ENCODE assay signal across 2 cellular contexts in the genomic region with DNA sequence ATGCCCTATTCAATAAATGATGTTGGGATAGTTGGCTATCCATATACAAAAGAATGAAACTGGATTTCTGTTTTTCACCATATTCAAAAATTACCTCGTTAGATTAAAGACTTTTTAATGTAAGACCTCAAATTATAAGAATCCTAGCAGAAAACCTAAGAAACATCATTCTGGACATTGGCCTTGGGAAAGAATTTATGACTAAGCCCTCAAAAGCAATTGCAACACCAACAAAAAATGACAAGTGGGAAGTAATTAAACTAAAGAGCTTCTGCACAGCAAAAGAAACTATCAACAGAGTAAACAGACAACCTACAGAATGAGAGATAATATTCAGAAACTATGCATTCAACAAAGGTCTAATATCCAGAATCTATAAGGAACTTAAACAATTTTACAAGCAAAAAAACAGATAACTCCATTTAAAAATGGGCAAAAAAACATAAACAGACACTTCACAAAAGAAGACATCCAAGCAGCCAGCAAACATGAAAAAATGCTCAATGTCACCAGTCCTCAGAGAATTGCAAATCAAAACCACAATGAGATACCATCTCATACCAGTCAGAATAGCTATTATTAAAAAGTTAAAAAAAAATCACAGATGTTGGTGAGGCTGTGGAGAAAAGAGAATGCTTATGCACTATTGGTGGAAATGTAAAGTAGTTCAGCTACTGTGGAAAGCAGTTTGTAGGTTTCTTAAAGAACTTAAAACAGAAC.
TF ChIP-seq lines count a peak whose summit lies in the region.

No MANE protein-coding gene starts in this region.

TF ChIP-seq in SK-N-SH treated with all-trans-retinoic acid at 6 μM for 48 hours, 23 proteins besides CTCF, POLR2A, EP300 and RAD21 (continued from another document):
- TF ChIP-seq, protein P1, sequence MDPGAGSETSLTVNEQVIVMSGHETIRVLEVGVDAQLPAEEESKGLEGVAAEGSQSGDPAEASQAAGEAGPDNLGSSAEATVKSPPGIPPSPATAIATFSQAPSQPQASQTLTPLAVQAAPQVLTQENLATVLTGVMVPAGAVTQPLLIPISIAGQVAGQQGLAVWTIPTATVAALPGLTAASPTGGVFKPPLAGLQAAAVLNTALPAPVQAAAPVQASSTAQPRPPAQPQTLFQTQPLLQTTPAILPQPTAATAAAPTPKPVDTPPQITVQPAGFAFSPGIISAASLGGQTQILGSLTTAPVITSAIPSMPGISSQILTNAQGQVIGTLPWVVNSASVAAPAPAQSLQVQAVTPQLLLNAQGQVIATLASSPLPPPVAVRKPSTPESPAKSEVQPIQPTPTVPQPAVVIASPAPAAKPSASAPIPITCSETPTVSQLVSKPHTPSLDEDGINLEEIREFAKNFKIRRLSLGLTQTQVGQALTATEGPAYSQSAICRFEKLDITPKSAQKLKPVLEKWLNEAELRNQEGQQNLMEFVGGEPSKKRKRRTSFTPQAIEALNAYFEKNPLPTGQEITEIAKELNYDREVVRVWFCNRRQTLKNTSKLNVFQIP (CRISPR knock-in tag; IDR thresholded peaks at IDR 0.05; ENCODE audit: borderline replicate concordance, low read depth), result no peak
- TF ChIP-seq ZFP30 (CRISPR knock-in tag; IDR thresholded peaks at IDR 0.05) (no peak), ARNTL (CRISPR knock-in tag; IDR thresholded peaks at IDR 0.05; ENCODE audit: borderline replicate concordance, low read depth) (no peak), RARB (CRISPR knock-in tag; IDR thresholded peaks at IDR 0.05) (no peak), ZNF8 (CRISPR knock-in tag; IDR thresholded peaks at IDR 0.05) (no peak), OSR1 (CRISPR knock-in tag; IDR thresholded peaks at IDR 0.05) (no peak), BACH2 (CRISPR knock-in tag; IDR thresholded peaks at IDR 0.05; ENCODE audit: borderline replicate concordance) (no peak), ZNF565 (CRISPR knock-in tag; conservative IDR thresholded peaks at IDR 0.05; ENCODE audit: low read depth) (no peak), ISL1 (CRISPR knock-in tag; IDR thresholded peaks at IDR 0.05) (no peak), TCF4 (CRISPR knock-in tag; IDR thresholded peaks at IDR 0.05; ENCODE audit: borderline replicate concordance) (no peak), ZC3H10 (CRISPR knock-in tag; IDR thresholded peaks at IDR 0.05) (no peak)
- TF ChIP-seq, protein P2, sequence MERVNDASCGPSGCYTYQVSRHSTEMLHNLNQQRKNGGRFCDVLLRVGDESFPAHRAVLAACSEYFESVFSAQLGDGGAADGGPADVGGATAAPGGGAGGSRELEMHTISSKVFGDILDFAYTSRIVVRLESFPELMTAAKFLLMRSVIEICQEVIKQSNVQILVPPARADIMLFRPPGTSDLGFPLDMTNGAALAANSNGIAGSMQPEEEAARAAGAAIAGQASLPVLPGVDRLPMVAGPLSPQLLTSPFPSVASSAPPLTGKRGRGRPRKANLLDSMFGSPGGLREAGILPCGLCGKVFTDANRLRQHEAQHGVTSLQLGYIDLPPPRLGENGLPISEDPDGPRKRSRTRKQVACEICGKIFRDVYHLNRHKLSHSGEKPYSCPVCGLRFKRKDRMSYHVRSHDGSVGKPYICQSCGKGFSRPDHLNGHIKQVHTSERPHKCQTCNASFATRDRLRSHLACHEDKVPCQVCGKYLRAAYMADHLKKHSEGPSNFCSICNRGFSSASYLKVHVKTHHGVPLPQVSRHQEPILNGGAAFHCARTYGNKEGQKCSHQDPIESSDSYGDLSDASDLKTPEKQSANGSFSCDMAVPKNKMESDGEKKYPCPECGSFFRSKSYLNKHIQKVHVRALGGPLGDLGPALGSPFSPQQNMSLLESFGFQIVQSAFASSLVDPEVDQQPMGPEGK (CRISPR knock-in tag; IDR thresholded peaks at IDR 0.05; ENCODE audit: borderline replicate concordance), result no peak
TF ChIP-seq in SK-N-SH treated with all-trans-retinoic acid at 6 μM for 48 hours: peak in this region for 0.

TF ChIP-seq in SK-N-SH, 30 proteins besides CTCF, POLR2A, EP300 and RAD21 (continued from another document):
- no peak for TF ChIP-seq POLR2AphosphoS5 (IDR thresholded peaks at IDR 0.05; ENCODE audit: low read depth, low read length)
- no peak for TF ChIP-seq FOXJ3 (CRISPR knock-in tag; IDR thresholded peaks at IDR 0.05)
- no peak for TF ChIP-seq RFX5 (IDR thresholded peaks at IDR 0.05; ENCODE audit: low read length)
- TF ChIP-seq FOXM1 (IDR thresholded peaks at IDR 0.05; ENCODE audit: low read depth), result no peak
- TF ChIP-seq GABPA (IDR thresholded peaks at IDR 0.05; ENCODE audit: low read depth), result no peak
- TF ChIP-seq SIN3A (IDR thresholded peaks at IDR 0.05; ENCODE audit: borderline replicate concordance, low read depth, low read length), result no peak
